Comparison of ENCODE assay signal across 31 cellular contexts in the genomic region with DNA sequence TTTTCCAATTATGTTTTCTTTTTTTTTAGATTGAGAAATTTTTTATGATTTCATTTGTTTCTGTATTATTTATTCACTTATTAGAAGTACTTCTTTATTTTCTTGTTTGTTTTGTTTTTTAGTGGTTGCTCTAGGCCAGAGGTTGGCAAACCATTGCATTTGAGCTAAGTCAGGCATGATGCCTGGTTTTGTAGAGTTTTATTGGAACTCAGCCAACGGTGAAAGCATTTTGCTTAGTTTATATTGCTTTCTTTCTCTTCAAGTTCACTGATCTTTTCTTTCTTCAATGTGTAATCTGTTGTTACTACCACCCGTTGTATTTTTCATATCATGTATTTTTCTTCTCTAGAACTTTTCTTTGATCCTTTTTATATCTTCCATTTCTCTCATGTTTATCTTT.
"Had no signal": no experiment of that assay in that cellular context is flagged by ENCODE, and none has a peak within 500 bp of the region (broad histone marks: within the 10 kb centered on the region; RNA-seq: fewer than 3 reads in every experiment).

No MANE protein-coding gene starts in this region.

- H3K27ac Mint-ChIP-seq: activated CD4-positive, alpha-beta memory T cell treated with anti-CD3 and anti-CD28 coated beads, Interleukin-2, amount 10 ng/mL, durations not matched to agents 7 days and 5 days; activated CD4-positive, alpha-beta T cell treated with anti-CD3 and anti-CD28 coated beads, Interleukin-2, amount 10 ng/mL, durations not matched to agents 7 days and 5 days; activated T-cell treated with anti-CD3 and anti-CD28 coated beads, Interleukin-2, amount 50 U/mL, for 24 hours; naive thymus-derived CD4-positive, alpha-beta T cell; stimulated activated memory B cell treated with anti-CD40 and anti-IgM and Interleukin-4, amounts not matched to agents 10 μg/mL and 1 μg/mL and 100 μg/mL, for 72 hours; type B pancreatic cell had no signal

- H3K4me3 ChIP-seq: esophagus muscularis mucosa, left lung, lung, pancreas, prostate gland, sigmoid colon, uterus had no signal

- H3K9me3 ChIP-seq: prostate gland had no signal

- H3K4me3 Mint-ChIP-seq: activated CD4-positive, alpha-beta memory T cell treated with anti-CD3 and anti-CD28 coated beads, Interleukin-2, amount 10 ng/mL, durations not matched to agents 7 days and 5 days; activated CD4-positive, alpha-beta T cell treated with anti-CD3 and anti-CD28 coated beads, Interleukin-2, amount 10 ng/mL, durations not matched to agents 7 days and 5 days; activated T-cell treated with anti-CD3 and anti-CD28 coated beads, Interleukin-2, amount 50 U/mL, for 24 hours; naive thymus-derived CD4-positive, alpha-beta T cell; neural crest cell; stimulated activated memory B cell treated with anti-CD40 and anti-IgM and Interleukin-4, amounts not matched to agents 10 μg/mL and 1 μg/mL and 100 μg/mL, for 72 hours; stimulated activated naive CD8-positive, alpha-beta T cell treated with anti-CD3 and anti-CD28 coated beads, Interleukin-15, amount 100 ng/mL, for 72 hours; type B pancreatic cell had no signal

- H3K4me1 ChIP-seq: esophagus muscularis mucosa, gastrocnemius medialis, left lung, pancreas, prostate gland, sigmoid colon, uterus had no signal

- DNase-seq: activated CD4-positive, alpha-beta memory T cell treated with anti-CD3 and anti-CD28 coated beads, Interleukin-2, amount 10 ng/mL, durations not matched to agents 7 days and 5 days; activated CD4-positive, alpha-beta T cell treated with anti-CD3 and anti-CD28 coated beads, Interleukin-2, amount 10 ng/mL, durations not matched to agents 7 days and 5 days; activated CD4-positive, CD25-positive, alpha-beta regulatory T cell treated with anti-CD3 and anti-CD28 coated beads, Interleukin-2, amount 50 U/mL, for 72 hours; activated CD8-positive, alpha-beta memory T cell treated with anti-CD3 and anti-CD28 coated beads, Interleukin-2, amount 50 U/mL, for 48 hours; activated gamma-delta T cell; activated naive CD4-positive, alpha-beta T cell treated with anti-CD3 and anti-CD28 coated beads, Interleukin-2, amount 50 U/mL, for 16 hours; activated T-cell treated with anti-CD3 and anti-CD28 coated beads, Interleukin-2, amount 50 U/mL, for 24 hours; amygdala; caudate nucleus; gastrocnemius medialis; glutamatergic neuron; left lung; naive thymus-derived CD4-positive, alpha-beta T cell; nucleus accumbens; pancreas; retina; sigmoid colon; small intestine; stimulated activated CD4-positive, alpha-beta T cell treated with anti-CD3 and anti-CD28 coated beads, Interleukin-1b, Interleukin-23, amount 100 ng/mL, for 48 hours; stimulated activated CD4-positive, alpha-beta T cell treated with anti-CD3 and anti-CD28 coated beads, Interleukin-4, amount 100 ng/mL, for 4 hours; stimulated activated CD8-positive, alpha-beta memory T cell treated with anti-CD3 and anti-CD28 coated beads, Interleukin-4, amount 100 ng/mL, for 48 hours; stimulated activated naive CD8-positive, alpha-beta T cell treated with anti-CD3 and anti-CD28 coated beads, Interleukin-15, amount 100 ng/mL, for 72 hours; substantia nigra; T-helper 2 cell; uterus had no signal

- H3K4me1 Mint-ChIP-seq: activated CD4-positive, alpha-beta memory T cell treated with anti-CD3 and anti-CD28 coated beads, Interleukin-2, amount 10 ng/mL, durations not matched to agents 7 days and 5 days; activated CD4-positive, alpha-beta T cell treated with anti-CD3 and anti-CD28 coated beads, Interleukin-2, amount 10 ng/mL, durations not matched to agents 7 days and 5 days; neural crest cell; stimulated activated memory B cell treated with anti-CD40 and anti-IgM and Interleukin-4, amounts not matched to agents 10 μg/mL and 1 μg/mL and 100 μg/mL, for 72 hours; stimulated activated naive CD8-positive, alpha-beta T cell treated with anti-CD3 and anti-CD28 coated beads, Interleukin-15, amount 100 ng/mL, for 72 hours had no signal

- H3K27me3 ChIP-seq: esophagus muscularis mucosa, gastrocnemius medialis, left lung, pancreas, sigmoid colon, uterus had no signal

- H3K27ac ChIP-seq: esophagus muscularis mucosa, gastrocnemius medialis, left lung, pancreas, prostate gland, sigmoid colon, uterus had no signal

- H3K36me3 ChIP-seq: uterus had no signal

- H3K27me3 Mint-ChIP-seq: activated CD4-positive, alpha-beta memory T cell treated with anti-CD3 and anti-CD28 coated beads, Interleukin-2, amount 10 ng/mL, durations not matched to agents 7 days and 5 days; activated CD4-positive, alpha-beta T cell treated with anti-CD3 and anti-CD28 coated beads, Interleukin-2, amount 10 ng/mL, durations not matched to agents 7 days and 5 days; activated T-cell treated with anti-CD3 and anti-CD28 coated beads, Interleukin-2, amount 50 U/mL, for 24 hours; naive thymus-derived CD4-positive, alpha-beta T cell; stimulated activated memory B cell treated with anti-CD40 and anti-IgM and Interleukin-4, amounts not matched to agents 10 μg/mL and 1 μg/mL and 100 μg/mL, for 72 hours; stimulated activated naive CD8-positive, alpha-beta T cell treated with anti-CD3 and anti-CD28 coated beads, Interleukin-15, amount 100 ng/mL, for 72 hours; type B pancreatic cell had no signal
